18 cellular contexts compared by ENCODE assay signal in the genomic region with DNA sequence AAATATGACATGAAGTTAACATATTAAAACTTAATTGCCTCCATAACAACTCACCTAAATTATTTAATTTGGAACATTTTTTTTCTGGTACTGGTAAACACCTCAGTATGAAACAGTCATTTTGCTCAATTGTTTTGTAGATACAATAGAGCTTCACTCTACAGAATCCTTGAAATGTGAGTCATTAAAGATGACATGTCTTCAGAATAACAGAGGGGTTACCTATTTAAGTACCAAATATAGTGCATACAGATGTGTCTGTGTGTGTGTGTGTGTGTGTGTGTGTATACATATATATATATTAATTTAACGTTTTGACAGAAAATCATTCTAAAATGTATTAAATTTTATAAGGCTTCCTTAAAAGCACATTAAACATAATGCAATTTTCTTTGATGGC.
A peak's percentile ranks its signal among the peaks of the same experiment; 100 is the strongest.
DNase-seq lines count a peak whose midpoint lies in the region; ATAC-seq and TF ChIP-seq lines count a peak whose summit lies in the region.
"Had no signal": no experiment of that assay in that cellular context is flagged by ENCODE, and none has a peak within 500 bp of the region (broad histone marks: within the 10 kb centered on the region; RNA-seq: fewer than 3 reads in every experiment).

No MANE protein-coding gene starts in this region.

- peak overlapping the region; percentile 26 for H3K27ac Mint-ChIP-seq in activated naive CD4-positive, alpha-beta T cell treated with anti-CD3 and anti-CD28 coated beads, Interleukin-2, amount 50 U/mL, for 24 hours
- H3K27ac Mint-ChIP-seq in activated naive CD4-positive, alpha-beta T cell treated with anti-CD3 and anti-CD28 coated beads for 36 hours = no peak overlapping the region
- H3K27ac Mint-ChIP-seq: B cell had no signal

- no peak overlapping the region for H3K4me3 ChIP-seq in epithelial cell of esophagus (ENCODE audit: low read length)

- CTCF ChIA-PET in activated naive CD4-positive, alpha-beta T cell treated with anti-CD3 and anti-CD28 coated beads for 36 hours (lab: Charles Lee) = interaction anchor here (0.7 to 1.3 kb wide), 4 partner anchors 9 to 192 kb away, joined by 3 to 5 read pairs (median 4); no protein-coding TSS in a partner anchor
- CTCF ChIA-PET in HEK293T (lab: Yijun Ruan, JAX) = interaction anchor here (0.6 kb wide), 1 partner anchor 197 kb away, joined by 3 read pairs; no protein-coding TSS in a partner anchor

- peaks cover 9% of the 10 kb centered on the region for H3K9me3 Mint-ChIP-seq in activated naive CD4-positive, alpha-beta T cell treated with anti-CD3 and anti-CD28 coated beads, Interleukin-2, amount 50 U/mL, for 24 hours
- H3K9me3 Mint-ChIP-seq in activated naive CD4-positive, alpha-beta T cell treated with anti-CD3 and anti-CD28 coated beads for 36 hours = no peaks in the 10 kb centered on the region
- H3K9me3 Mint-ChIP-seq: CD4-positive, alpha-beta T cell; H9 had no signal

- no peak for TF ChIP-seq CTCF in epithelial cell of esophagus (IDR thresholded peaks at IDR 0.05; ENCODE audit: insufficient read depth, low read depth, low read length, missing control alignments)

- intact Hi-C loops in activated naive CD4-positive, alpha-beta T cell treated with anti-CD3 and anti-CD28 coated beads for 36 hours (cut with micrococcal nuclease) = loop anchor here (1.0 kb wide), 1 partner anchor 8 kb away; no protein-coding TSS in a partner anchor

- no peak for ATAC-seq in HG02798 (IDR thresholded peaks at IDR 0.05; ENCODE audit: poor library complexity, unreplicated experiment)
- no peak for ATAC-seq in HG03108 (IDR thresholded peaks at IDR 0.05; ENCODE audit: unreplicated experiment)
- ATAC-seq: HepG2 had no signal

- H3K27me3 Mint-ChIP-seq in activated naive CD4-positive, alpha-beta T cell treated with anti-CD3 and anti-CD28 coated beads, Interleukin-2, amount 50 U/mL, for 24 hours = no peaks in the 10 kb centered on the region
- H3K27me3 Mint-ChIP-seq in activated naive CD4-positive, alpha-beta T cell treated with anti-CD3 and anti-CD28 coated beads for 36 hours (ENCODE audit: low read depth) = no peaks in the 10 kb centered on the region
- H3K27me3 Mint-ChIP-seq: B cell; CD4-positive, alpha-beta T cell had no signal

- H3K4me3 Mint-ChIP-seq in activated naive CD4-positive, alpha-beta T cell treated with anti-CD3 and anti-CD28 coated beads, Interleukin-2, amount 50 U/mL, for 24 hours = no peak overlapping the region
- H3K4me3 Mint-ChIP-seq in activated naive CD4-positive, alpha-beta T cell treated with anti-CD3 and anti-CD28 coated beads for 36 hours = no peak overlapping the region
- H3K4me3 Mint-ChIP-seq: B cell; CD4-positive, alpha-beta T cell; H9 had no signal

- H3K36me3 Mint-ChIP-seq in activated naive CD4-positive, alpha-beta T cell treated with anti-CD3 and anti-CD28 coated beads, Interleukin-2, amount 50 U/mL, for 24 hours = peaks cover 4% of the 10 kb centered on the region
- peaks cover 5% of the 10 kb centered on the region for H3K36me3 Mint-ChIP-seq in activated naive CD4-positive, alpha-beta T cell treated with anti-CD3 and anti-CD28 coated beads for 36 hours (ENCODE audit: low read depth)

- POLR2A ChIA-PET in HEK293T (lab: Yijun Ruan, JAX) = no interaction called here

- peaks cover 59% of the 10 kb centered on the region for H3K4me1 Mint-ChIP-seq in activated naive CD4-positive, alpha-beta T cell treated with anti-CD3 and anti-CD28 coated beads, Interleukin-2, amount 50 U/mL, for 24 hours
- peaks cover 67% of the 10 kb centered on the region for H3K4me1 Mint-ChIP-seq in activated naive CD4-positive, alpha-beta T cell treated with anti-CD3 and anti-CD28 coated beads for 36 hours (ENCODE audit: low read depth)
- H3K4me1 Mint-ChIP-seq: B cell had no signal

- no peak for DNase-seq in activated naive CD4-positive, alpha-beta T cell treated with anti-CD3 and anti-CD28 coated beads for 36 hours
- DNase-seq in HT1080 (ENCODE audit: low read depth) (peak; percentile 19), epithelial cell of esophagus (ENCODE audit: low read depth) (peak; percentile 71), HEK293T (ENCODE audit: extremely low spot score) (no peak)
- DNase-seq: CD4-positive, alpha-beta T cell; DMS79 treated with DMSO at 0.1 percent for 48 hours; H9; KG1; NCI-H1436; NCI-H2029; NCI-H510A; NCI-H82; SHP77 treated with DMSO at 0.1 percent for 48 hours had no signal

TF ChIP-seq in HEK293T, 16 proteins besides CTCF, POLR2A, EP300 and RAD21:
- TF ChIP-seq LEF1 (IDR thresholded peaks at IDR 0.05; ENCODE audit: borderline replicate concordance) = no peak
- TF ChIP-seq, protein P1, sequence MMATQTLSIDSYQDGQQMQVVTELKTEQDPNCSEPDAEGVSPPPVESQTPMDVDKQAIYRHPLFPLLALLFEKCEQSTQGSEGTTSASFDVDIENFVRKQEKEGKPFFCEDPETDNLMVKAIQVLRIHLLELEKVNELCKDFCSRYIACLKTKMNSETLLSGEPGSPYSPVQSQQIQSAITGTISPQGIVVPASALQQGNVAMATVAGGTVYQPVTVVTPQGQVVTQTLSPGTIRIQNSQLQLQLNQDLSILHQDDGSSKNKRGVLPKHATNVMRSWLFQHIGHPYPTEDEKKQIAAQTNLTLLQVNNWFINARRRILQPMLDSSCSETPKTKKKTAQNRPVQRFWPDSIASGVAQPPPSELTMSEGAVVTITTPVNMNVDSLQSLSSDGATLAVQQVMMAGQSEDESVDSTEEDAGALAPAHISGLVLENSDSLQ (IDR thresholded peaks at IDR 0.05) = no peak
- no peak for TF ChIP-seq NFRKB (IDR thresholded peaks at IDR 0.05)
- TF ChIP-seq SUZ12 (IDR thresholded peaks at IDR 0.05) = no peak
- TF ChIP-seq ELF4 (IDR thresholded peaks at IDR 0.05) = no peak
- TF ChIP-seq BHLHE40 (IDR thresholded peaks at IDR 0.05; ENCODE audit: borderline replicate concordance) = no peak
- TF ChIP-seq ZNF384 (IDR thresholded peaks at IDR 0.05) = no peak
- no peak for TF ChIP-seq HDGF (IDR thresholded peaks at IDR 0.05; ENCODE audit: borderline replicate concordance)
- TF ChIP-seq TARDBP (IDR thresholded peaks at IDR 0.05) = no peak
- no peak for TF ChIP-seq L3MBTL2 (conservative IDR thresholded peaks at IDR 0.05)
- no peak for TF ChIP-seq ARNT (IDR thresholded peaks at IDR 0.05)
- no peak for TF ChIP-seq FOXA1 (IDR thresholded peaks at IDR 0.05)
- TF ChIP-seq SP1 (IDR thresholded peaks at IDR 0.05) = no peak
- TF ChIP-seq FOXK2 (IDR thresholded peaks at IDR 0.05) = no peak
- TF ChIP-seq FOXM1 (IDR thresholded peaks at IDR 0.05; ENCODE audit: borderline replicate concordance) = no peak
- TF ChIP-seq CTBP1 (IDR thresholded peaks at IDR 0.05; ENCODE audit: borderline replicate concordance) = no peak

Comparison
In these comparisons a context has a peak if more than half of its experiments do, and no peak if none do; other contexts are left out.
1. DNase-seq: peak in HT1080 (single experiment) and epithelial cell of esophagus (single experiment); none in activated naive CD4-positive, alpha-beta T cell treated with anti-CD3 and anti-CD28 coated beads for 36 hours (single experiment) and HEK293T (single experiment).